In the genomic region with DNA sequence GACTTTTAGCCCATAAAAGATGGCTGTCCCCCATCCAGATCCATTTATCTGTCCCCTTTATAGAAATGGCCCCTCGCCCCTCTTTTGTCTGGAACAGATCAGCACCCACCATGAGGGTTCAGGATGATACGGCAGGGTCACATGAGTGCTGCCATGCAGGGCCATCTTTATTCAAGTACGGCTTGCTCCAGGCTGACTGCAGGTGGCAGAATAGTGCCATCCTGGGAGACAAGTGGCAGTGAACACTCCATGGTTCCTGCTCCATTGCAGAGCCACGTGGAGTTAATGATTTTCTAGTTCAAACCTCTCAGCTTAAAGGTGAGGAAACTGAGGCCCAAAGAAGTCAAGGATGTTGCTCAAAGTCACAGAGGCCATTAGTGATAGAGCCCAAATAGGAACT, we compare ENCODE assay signal across 10 cellular contexts.
DNase-seq lines count a peak whose midpoint lies in the region; ATAC-seq and TF ChIP-seq lines count a peak whose summit lies in the region.
"Had no signal": no experiment of that assay in that cellular context is flagged by ENCODE, and none has a peak within 500 bp of the region (broad histone marks: within the 10 kb centered on the region; RNA-seq: fewer than 3 reads in every experiment).

No MANE protein-coding gene starts in this region.

- H3F3A ChIP-seq in DOHH2 (ENCODE audit: control insufficient read depth, insufficient read depth), result no peaks in the 10 kb centered on the region

- peak; percentile 19 to 22 for DNase-seq in Kasumi-1 (lab: John Stamatoyannopoulos, UW)
- DNase-seq in amniotic epithelial cell (ENCODE audit: low read depth), result peak; percentile 22
- DNase-seq in myocyte (ENCODE audit: low read depth), result peak; percentile 44
- no peak for DNase-seq in retina
- DNase-seq in stimulated activated effector memory CD8-positive, alpha-beta T cell treated with anti-CD3 and anti-CD28 coated beads, Interleukin-12 subunit alpha, Interleukin-12 subunit beta, amount 100 ng/mL, for 72 hours (ENCODE audit: low spot score in 2 of 2), result no peak
- DNase-seq in NCI-H748 (lab: John Stamatoyannopoulos, UW; ENCODE audit: unreplicated experiment), result no peak
- DNase-seq: effector memory CD4-positive, alpha-beta T cell; T-helper 9 cell had no signal

- no peak overlapping the region for H3K4me3 ChIP-seq in DOHH2 (ENCODE audit: low read length)

- no peaks in the 10 kb centered on the region for H3K9me2 ChIP-seq in DOHH2 (replicated peaks; ENCODE audit: control insufficient read depth, low read length)

- no peak overlapping the region for H3K27ac Mint-ChIP-seq in stimulated activated effector memory CD8-positive, alpha-beta T cell treated with anti-CD3 and anti-CD28 coated beads, Interleukin-12 subunit alpha, Interleukin-12 subunit beta, amount 100 ng/mL, for 72 hours

- H3K9me3 Mint-ChIP-seq in stimulated activated effector memory CD8-positive, alpha-beta T cell treated with anti-CD3 and anti-CD28 coated beads, Interleukin-12 subunit alpha, Interleukin-12 subunit beta, amount 100 ng/mL, for 72 hours, result no peaks in the 10 kb centered on the region

- no peaks in the 10 kb centered on the region for H3K79me2 ChIP-seq in DOHH2 (ENCODE audit: control insufficient read depth, low read length)

- H4K20me1 ChIP-seq in DOHH2 (ENCODE audit: control insufficient read depth, insufficient read depth, low read depth, low read length), result no peaks in the 10 kb centered on the region

- H3K4me1 Mint-ChIP-seq in stimulated activated effector memory CD8-positive, alpha-beta T cell treated with anti-CD3 and anti-CD28 coated beads, Interleukin-12 subunit alpha, Interleukin-12 subunit beta, amount 100 ng/mL, for 72 hours, result no peaks in the 10 kb centered on the region

- no peak for ATAC-seq in HG03432 (IDR thresholded peaks at IDR 0.05; ENCODE audit: unreplicated experiment)
- ATAC-seq in stimulated activated effector memory CD8-positive, alpha-beta T cell treated with anti-CD3 and anti-CD28 coated beads, Interleukin-12 subunit alpha, Interleukin-12 subunit beta, amount 100 ng/mL, for 72 hours, result no peak

- peaks cover 10% of the 10 kb centered on the region; the same call in 1 of the 2 replicates for H3K27me3 ChIP-seq in DOHH2 (ENCODE audit: control insufficient read depth, low read length)

- no peaks in the 10 kb centered on the region for H3K4me1 ChIP-seq in DOHH2 (ENCODE audit: control insufficient read depth, low read length)

- H3K27ac ChIP-seq in DOHH2 (ENCODE audit: low read depth, low read length), result no peak overlapping the region

- H3K9me3 ChIP-seq in DOHH2 (ENCODE audit: control insufficient read depth, insufficient read depth, low read length), result no peaks in the 10 kb centered on the region

- peak; percentile 31 for TF ChIP-seq CTCF in DOHH2 (IDR thresholded peaks at IDR 0.05; ENCODE audit: low read depth, low read length, poor library complexity, severe bottlenecking)

- H3K4me3 Mint-ChIP-seq in stimulated activated effector memory CD8-positive, alpha-beta T cell treated with anti-CD3 and anti-CD28 coated beads, Interleukin-12 subunit alpha, Interleukin-12 subunit beta, amount 100 ng/mL, for 72 hours, result no peak overlapping the region

- no peaks in the 10 kb centered on the region for H3K36me3 Mint-ChIP-seq in stimulated activated effector memory CD8-positive, alpha-beta T cell treated with anti-CD3 and anti-CD28 coated beads, Interleukin-12 subunit alpha, Interleukin-12 subunit beta, amount 100 ng/mL, for 72 hours

- H3K36me3 ChIP-seq in DOHH2 (ENCODE audit: control insufficient read depth, low read length), result no peaks in the 10 kb centered on the region

- H3K4me2 ChIP-seq in DOHH2 (ENCODE audit: low read length), result no peak overlapping the region

Comparison
In these comparisons a context has a peak if more than half of its experiments do, and no peak if none do; other contexts are left out.
1. DNase-seq: peak in Kasumi-1 (2 of 2), amniotic epithelial cell (single experiment) and myocyte (single experiment); none in retina (single experiment), stimulated activated effector memory CD8-positive, alpha-beta T cell treated with anti-CD3 and anti-CD28 coated beads, Interleukin-12 subunit alpha, Interleukin-12 subunit beta, amount 100 ng/mL, for 72 hours (0 of 2) and NCI-H748 (single experiment).